Comparison of ENCODE assay signal across 1 cellular context in the genomic region with DNA sequence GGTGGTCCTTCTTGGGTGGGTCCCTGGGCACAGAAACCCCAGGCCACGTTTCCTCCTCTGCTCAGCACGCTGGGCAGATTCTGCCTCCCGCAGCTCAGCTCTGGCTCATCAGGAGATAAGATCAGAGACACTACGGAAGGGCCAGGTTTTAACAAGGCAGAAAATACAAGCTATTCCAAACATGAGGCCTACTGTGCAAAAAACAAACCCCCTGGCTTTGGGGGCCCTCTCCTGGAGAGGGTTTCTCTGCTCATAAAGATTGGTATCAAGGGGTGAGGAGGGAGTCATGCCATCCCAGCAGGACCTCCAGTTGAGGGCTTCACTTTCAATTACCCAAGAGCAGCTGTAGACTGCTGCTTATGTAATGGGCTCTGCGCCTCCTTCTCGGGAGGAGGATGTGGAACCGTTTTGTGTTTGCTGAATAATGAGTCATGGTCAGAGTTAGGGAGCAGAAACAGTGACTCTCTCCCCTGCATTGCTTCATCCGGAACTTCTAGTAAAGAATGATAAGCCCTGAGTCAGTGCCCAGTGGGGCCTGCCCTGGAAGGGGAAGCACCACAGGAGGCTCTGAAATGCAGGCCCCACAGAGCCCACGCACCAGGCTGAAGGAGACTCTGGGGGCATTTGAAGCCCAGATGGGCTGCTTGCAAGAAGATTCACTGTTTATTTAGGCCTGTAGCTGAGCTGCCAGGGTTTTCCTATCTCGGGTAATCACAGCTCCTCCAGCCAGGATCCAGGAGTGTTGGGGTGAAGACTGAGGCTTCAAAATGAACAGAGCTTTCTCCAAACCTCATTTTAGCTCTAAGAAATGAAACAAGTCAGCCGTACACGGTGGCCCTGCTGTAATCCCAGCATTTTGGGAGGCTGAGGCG.
A peak's percentile ranks its signal among the peaks of the same experiment; 100 is the strongest.
TF ChIP-seq lines count a peak whose summit lies in the region.

No MANE protein-coding gene starts in this region.

TF ChIP-seq in HEK293, 187 proteins besides CTCF, POLR2A, EP300 and RAD21 (continued from another document and continues in another):
- TF ChIP-seq, protein P1, sequence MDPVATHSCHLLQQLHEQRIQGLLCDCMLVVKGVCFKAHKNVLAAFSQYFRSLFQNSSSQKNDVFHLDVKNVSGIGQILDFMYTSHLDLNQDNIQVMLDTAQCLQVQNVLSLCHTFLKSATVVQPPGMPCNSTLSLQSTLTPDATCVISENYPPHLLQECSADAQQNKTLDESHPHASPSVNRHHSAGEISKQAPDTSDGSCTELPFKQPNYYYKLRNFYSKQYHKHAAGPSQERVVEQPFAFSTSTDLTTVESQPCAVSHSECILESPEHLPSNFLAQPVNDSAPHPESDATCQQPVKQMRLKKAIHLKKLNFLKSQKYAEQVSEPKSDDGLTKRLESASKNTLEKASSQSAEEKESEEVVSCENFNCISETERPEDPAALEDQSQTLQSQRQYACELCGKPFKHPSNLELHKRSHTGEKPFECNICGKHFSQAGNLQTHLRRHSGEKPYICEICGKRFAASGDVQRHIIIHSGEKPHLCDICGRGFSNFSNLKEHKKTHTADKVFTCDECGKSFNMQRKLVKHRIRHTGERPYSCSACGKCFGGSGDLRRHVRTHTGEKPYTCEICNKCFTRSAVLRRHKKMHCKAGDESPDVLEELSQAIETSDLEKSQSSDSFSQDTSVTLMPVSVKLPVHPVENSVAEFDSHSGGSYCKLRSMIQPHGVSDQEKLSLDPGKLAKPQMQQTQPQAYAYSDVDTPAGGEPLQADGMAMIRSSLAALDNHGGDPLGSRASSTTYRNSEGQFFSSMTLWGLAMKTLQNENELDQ (tag by site-specific recombination; IDR thresholded peaks at IDR 0.05; ENCODE audit: low read depth) = no peak
- TF ChIP-seq ZNF324 (tag by site-specific recombination; IDR thresholded peaks at IDR 0.05) (peak; percentile 92), GLIS2 (tag by site-specific recombination; IDR thresholded peaks at IDR 0.05) (peak; percentile 91), KLF9 (tag by site-specific recombination; IDR thresholded peaks at IDR 0.05; ENCODE audit: low read depth) (0 out of 2 replicates have a peak, but pooled peaks have one; percentile 29), ZIC2 (tag by site-specific recombination; IDR thresholded peaks at IDR 0.05) (peak; percentile 99), ZEB2 (tag by site-specific recombination; IDR thresholded peaks at IDR 0.05) (peak; percentile 99), KLF10 (tag by site-specific recombination; IDR thresholded peaks at IDR 0.05) (peak; percentile 81), ZNF175 (tag by site-specific recombination; IDR thresholded peaks at IDR 0.05) (no peak), ZSCAN16 (tag by site-specific recombination; IDR thresholded peaks at IDR 0.05) (no peak; the same call in 1 of the 2 replicates), GLIS1 (tag by site-specific recombination; IDR thresholded peaks at IDR 0.05) (peak; percentile 100), ZBTB1 (tag by site-specific recombination; IDR thresholded peaks at IDR 0.05) (no peak), ZNF558 (tag by site-specific recombination; IDR thresholded peaks at IDR 0.05) (peak; percentile 88), ZNF366 (tag by site-specific recombination; conservative IDR thresholded peaks at IDR 0.05) (peak; percentile 97), ZNF114 (tag by site-specific recombination; IDR thresholded peaks at IDR 0.05) (no peak), ZFP69B (tag by site-specific recombination; IDR thresholded peaks at IDR 0.05) (peak; percentile 94), ZNF302 (tag by site-specific recombination; IDR thresholded peaks at IDR 0.05; ENCODE audit: low read depth) (peak; percentile 56; the same call in 1 of the 2 replicates), MYNN (tag by site-specific recombination; IDR thresholded peaks at IDR 0.05; ENCODE audit: borderline replicate concordance) (no peak), ZNF423 (tag by site-specific recombination; IDR thresholded peaks at IDR 0.05) (peak; percentile 93), ZNF561 (tag by site-specific recombination; IDR thresholded peaks at IDR 0.05; ENCODE audit: borderline replicate concordance) (peak; percentile 99), ZNF350 (tag by site-specific recombination; IDR thresholded peaks at IDR 0.05) (no peak), ZNF202 (tag by site-specific recombination; IDR thresholded peaks at IDR 0.05; ENCODE audit: borderline replicate concordance) (no peak), ZNF311 (tag by site-specific recombination; IDR thresholded peaks at IDR 0.05; ENCODE audit: borderline replicate concordance) (no peak), ZNF747 (tag by site-specific recombination; IDR thresholded peaks at IDR 0.05) (no peak), FEZF1 (tag by site-specific recombination; IDR thresholded peaks at IDR 0.05) (peak; percentile 91), ZNF654 (tag by site-specific recombination; IDR thresholded peaks at IDR 0.05; ENCODE audit: low read depth) (no peak), EGR2 (tag by site-specific recombination; IDR thresholded peaks at IDR 0.05; ENCODE audit: low read depth) (peak; percentile 53), ZNF169 (tag by site-specific recombination; IDR thresholded peaks at IDR 0.05) (no peak), ZBTB17 (tag by site-specific recombination; IDR thresholded peaks at IDR 0.05) (peak; percentile 42; the same call in 1 of the 2 replicates), ZFHX2 (tag by site-specific recombination; conservative IDR thresholded peaks at IDR 0.05) (peak; percentile 66), ZNF24 (tag by site-specific recombination; IDR thresholded peaks at IDR 0.05) (peak; percentile 99), HOXD13 (CRISPR knock-in tag; IDR thresholded peaks at IDR 0.05; ENCODE audit: borderline replicate concordance) (no peak), ZNF391 (tag by site-specific recombination; IDR thresholded peaks at IDR 0.05; ENCODE audit: borderline replicate concordance, low read depth) (peak; percentile 44; the same call in 1 of the 2 replicates), ZNF530 (tag by site-specific recombination; IDR thresholded peaks at IDR 0.05; ENCODE audit: low read depth) (no peak), ZNF221 (tag by site-specific recombination; IDR thresholded peaks at IDR 0.05; ENCODE audit: borderline replicate concordance) (no peak), ZNF677 (tag by site-specific recombination; IDR thresholded peaks at IDR 0.05) (no peak), ZNF776 (tag by site-specific recombination; IDR thresholded peaks at IDR 0.05; ENCODE audit: borderline replicate concordance) (no peak), ZNF19 (tag by site-specific recombination; IDR thresholded peaks at IDR 0.05; ENCODE audit: low read depth) (no peak), YY2 (tag by site-specific recombination; IDR thresholded peaks at IDR 0.05) (no peak), ZNF223 (tag by site-specific recombination; IDR thresholded peaks at IDR 0.05) (no peak), ZNF664 (tag by site-specific recombination; IDR thresholded peaks at IDR 0.05) (peak; percentile 94), ZNF239 (tag by site-specific recombination; IDR thresholded peaks at IDR 0.05) (no peak), ZNF623 (tag by site-specific recombination; IDR thresholded peaks at IDR 0.05) (0 out of 2 replicates have a peak, but pooled peaks have one; percentile 7), ZNF248 (tag by site-specific recombination; IDR thresholded peaks at IDR 0.05) (no peak), ZNF549 (tag by site-specific recombination; IDR thresholded peaks at IDR 0.05) (no peak), ZBTB48 (tag by site-specific recombination; IDR thresholded peaks at IDR 0.05) (peak; percentile 99)
- TF ChIP-seq, protein P2, sequence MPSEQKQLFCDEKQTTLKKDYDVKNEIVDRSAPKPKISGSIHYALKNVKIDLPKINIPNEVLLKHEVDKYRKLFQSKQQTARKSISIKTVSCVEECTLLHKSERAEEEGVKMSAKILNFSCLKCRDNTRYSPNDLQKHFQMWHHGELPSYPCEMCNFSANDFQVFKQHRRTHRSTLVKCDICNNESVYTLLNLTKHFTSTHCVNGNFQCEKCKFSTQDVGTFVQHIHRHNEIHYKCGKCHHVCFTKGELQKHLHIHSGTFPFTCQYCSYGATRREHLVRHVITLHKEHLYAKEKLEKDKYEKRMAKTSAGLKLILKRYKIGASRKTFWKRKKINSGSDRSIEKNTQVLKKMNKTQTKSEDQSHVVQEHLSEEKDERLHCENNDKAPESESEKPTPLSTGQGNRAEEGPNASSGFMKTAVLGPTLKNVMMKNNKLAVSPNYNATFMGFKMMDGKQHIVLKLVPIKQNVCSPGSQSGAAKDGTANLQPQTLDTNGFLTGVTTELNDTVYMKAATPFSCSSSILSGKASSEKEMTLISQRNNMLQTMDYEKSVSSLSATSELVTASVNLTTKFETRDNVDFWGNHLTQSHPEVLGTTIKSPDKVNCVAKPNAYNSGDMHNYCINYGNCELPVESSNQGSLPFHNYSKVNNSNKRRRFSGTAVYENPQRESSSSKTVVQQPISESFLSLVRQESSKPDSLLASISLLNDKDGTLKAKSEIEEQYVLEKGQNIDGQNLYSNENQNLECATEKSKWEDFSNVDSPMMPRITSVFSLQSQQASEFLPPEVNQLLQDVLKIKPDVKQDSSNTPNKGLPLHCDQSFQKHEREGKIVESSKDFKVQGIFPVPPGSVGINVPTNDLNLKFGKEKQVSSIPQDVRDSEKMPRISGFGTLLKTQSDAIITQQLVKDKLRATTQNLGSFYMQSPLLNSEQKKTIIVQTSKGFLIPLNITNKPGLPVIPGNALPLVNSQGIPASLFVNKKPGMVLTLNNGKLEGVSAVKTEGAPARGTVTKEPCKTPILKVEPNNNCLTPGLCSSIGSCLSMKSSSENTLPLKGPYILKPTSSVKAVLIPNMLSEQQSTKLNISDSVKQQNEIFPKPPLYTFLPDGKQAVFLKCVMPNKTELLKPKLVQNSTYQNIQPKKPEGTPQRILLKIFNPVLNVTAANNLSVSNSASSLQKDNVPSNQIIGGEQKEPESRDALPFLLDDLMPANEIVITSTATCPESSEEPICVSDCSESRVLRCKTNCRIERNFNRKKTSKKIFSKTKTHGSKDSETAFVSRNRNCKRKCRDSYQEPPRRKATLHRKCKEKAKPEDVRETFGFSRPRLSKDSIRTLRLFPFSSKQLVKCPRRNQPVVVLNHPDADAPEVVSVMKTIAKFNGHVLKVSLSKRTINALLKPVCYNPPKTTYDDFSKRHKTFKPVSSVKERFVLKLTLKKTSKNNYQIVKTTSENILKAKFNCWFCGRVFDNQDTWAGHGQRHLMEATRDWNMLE (tag by site-specific recombination; conservative IDR thresholded peaks at IDR 0.05; ENCODE audit: low read depth) = peak; percentile 72
- TF ChIP-seq, protein P3, sequence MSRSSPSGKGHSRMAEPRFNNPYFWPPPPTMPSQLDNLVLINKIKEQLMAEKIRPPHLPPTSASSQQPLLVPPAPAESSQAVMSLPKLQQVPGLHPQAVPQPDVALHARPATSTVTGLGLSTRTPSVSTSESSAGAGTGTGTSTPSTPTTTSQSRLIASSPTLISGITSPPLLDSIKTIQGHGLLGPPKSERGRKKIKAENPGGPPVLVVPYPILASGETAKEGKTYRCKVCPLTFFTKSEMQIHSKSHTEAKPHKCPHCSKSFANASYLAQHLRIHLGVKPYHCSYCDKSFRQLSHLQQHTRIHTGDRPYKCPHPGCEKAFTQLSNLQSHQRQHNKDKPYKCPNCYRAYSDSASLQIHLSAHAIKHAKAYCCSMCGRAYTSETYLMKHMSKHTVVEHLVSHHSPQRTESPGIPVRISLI (tag by site-specific recombination; IDR thresholded peaks at IDR 0.05) = no peak
- TF ChIP-seq, protein P4, sequence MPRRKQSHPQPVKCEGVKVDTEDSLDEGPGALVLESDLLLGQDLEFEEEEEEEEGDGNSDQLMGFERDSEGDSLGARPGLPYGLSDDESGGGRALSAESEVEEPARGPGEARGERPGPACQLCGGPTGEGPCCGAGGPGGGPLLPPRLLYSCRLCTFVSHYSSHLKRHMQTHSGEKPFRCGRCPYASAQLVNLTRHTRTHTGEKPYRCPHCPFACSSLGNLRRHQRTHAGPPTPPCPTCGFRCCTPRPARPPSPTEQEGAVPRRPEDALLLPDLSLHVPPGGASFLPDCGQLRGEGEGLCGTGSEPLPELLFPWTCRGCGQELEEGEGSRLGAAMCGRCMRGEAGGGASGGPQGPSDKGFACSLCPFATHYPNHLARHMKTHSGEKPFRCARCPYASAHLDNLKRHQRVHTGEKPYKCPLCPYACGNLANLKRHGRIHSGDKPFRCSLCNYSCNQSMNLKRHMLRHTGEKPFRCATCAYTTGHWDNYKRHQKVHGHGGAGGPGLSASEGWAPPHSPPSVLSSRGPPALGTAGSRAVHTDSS (tag by site-specific recombination; IDR thresholded peaks at IDR 0.05) = peak; percentile 46; the same call in 1 of the 2 replicates
- TF ChIP-seq, protein P5, sequence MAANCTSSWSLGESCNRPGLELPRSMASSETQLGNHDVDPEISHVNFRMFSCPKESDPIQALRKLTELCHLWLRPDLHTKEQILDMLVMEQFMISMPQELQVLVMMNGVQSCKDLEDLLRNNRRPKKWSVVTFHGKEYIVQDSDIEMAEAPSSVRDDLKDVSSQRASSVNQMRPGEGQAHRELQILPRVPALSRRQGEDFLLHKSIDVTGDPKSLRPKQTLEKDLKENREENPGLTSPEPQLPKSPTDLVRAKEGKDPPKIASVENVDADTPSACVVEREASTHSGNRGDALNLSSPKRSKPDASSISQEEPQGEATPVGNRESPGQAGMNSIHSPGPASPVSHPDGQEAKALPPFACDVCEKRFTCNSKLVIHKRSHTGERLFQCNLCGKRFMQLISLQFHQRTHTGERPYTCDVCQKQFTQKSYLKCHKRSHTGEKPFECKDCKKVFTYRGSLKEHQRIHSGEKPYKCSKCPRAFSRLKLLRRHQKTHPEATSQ (tag by site-specific recombination; IDR thresholded peaks at IDR 0.05) = no peak
- TF ChIP-seq, protein P6, sequence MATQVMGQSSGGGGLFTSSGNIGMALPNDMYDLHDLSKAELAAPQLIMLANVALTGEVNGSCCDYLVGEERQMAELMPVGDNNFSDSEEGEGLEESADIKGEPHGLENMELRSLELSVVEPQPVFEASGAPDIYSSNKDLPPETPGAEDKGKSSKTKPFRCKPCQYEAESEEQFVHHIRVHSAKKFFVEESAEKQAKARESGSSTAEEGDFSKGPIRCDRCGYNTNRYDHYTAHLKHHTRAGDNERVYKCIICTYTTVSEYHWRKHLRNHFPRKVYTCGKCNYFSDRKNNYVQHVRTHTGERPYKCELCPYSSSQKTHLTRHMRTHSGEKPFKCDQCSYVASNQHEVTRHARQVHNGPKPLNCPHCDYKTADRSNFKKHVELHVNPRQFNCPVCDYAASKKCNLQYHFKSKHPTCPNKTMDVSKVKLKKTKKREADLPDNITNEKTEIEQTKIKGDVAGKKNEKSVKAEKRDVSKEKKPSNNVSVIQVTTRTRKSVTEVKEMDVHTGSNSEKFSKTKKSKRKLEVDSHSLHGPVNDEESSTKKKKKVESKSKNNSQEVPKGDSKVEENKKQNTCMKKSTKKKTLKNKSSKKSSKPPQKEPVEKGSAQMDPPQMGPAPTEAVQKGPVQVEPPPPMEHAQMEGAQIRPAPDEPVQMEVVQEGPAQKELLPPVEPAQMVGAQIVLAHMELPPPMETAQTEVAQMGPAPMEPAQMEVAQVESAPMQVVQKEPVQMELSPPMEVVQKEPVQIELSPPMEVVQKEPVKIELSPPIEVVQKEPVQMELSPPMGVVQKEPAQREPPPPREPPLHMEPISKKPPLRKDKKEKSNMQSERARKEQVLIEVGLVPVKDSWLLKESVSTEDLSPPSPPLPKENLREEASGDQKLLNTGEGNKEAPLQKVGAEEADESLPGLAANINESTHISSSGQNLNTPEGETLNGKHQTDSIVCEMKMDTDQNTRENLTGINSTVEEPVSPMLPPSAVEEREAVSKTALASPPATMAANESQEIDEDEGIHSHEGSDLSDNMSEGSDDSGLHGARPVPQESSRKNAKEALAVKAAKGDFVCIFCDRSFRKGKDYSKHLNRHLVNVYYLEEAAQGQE (tag by site-specific recombination; IDR thresholded peaks at IDR 0.05) = peak; percentile 60
